In the genomic region with DNA sequence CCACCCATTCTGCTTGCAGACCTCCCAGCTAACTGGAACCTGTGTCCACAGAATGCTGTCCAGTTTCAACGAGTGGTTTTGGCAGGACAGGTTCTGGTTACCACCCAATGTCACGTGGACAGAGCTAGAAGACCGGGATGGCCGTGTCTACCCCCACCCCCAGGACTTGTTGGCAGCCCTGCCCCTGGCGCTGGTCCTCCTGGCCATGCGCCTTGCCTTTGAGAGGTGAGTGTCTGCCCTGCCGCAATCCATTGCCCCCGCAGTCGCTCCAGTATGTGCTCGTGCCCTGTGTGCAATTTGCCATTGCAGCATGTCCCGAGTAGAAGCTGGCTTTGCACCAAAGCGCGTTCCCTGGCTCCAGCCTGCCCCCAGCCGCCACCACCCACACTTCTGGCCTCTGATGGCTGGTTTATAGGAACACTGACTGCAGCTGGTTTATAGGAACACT, we compare ENCODE assay signal across 1 cellular context.
TF ChIP-seq lines count a peak whose summit lies in the region.

No MANE protein-coding gene starts in this region.

TF ChIP-seq in K562, 482 proteins besides CTCF, POLR2A, EP300 and RAD21:
- TF ChIP-seq, protein P1, sequence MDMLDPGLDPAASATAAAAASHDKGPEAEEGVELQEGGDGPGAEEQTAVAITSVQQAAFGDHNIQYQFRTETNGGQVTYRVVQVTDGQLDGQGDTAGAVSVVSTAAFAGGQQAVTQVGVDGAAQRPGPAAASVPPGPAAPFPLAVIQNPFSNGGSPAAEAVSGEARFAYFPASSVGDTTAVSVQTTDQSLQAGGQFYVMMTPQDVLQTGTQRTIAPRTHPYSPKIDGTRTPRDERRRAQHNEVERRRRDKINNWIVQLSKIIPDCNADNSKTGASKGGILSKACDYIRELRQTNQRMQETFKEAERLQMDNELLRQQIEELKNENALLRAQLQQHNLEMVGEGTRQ (CRISPR knock-in tag; IDR thresholded peaks at IDR 0.05), result peak; percentile 37; the same call in 1 of the 2 replicates
- TF ChIP-seq NFIC (IDR thresholded peaks at IDR 0.05), result peak; percentile 19; the same call in 1 of the 2 replicates
- no peak for TF ChIP-seq ELF1 (tag; IDR thresholded peaks at IDR 0.05)
